In genomic region chr5:31680528-31680927, GRCh38 we compare ENCODE assay signal across 27 cellular contexts. TPM values are rescaled to one million over a fixed set of nuclear protein-coding genes. Genes with fewer than 3 reads are reported as not detected.
A peak's percentile ranks its signal among the peaks of the same experiment; 100 is the strongest.
DNase-seq lines count a peak whose midpoint lies in the region; ATAC-seq and TF ChIP-seq lines count a peak whose summit lies in the region.
"Had no signal": no experiment of that assay in that cellular context is flagged by ENCODE, and none has a peak within 500 bp of the region (broad histone marks: within the 10 kb centered on the region; RNA-seq: fewer than 3 reads in every experiment).

No MANE protein-coding gene starts in this region.

- TF ChIP-seq POLR2A in adrenal gland (IDR thresholded peaks at IDR 0.05) (no peak), heart left ventricle (IDR thresholded peaks at IDR 0.05) (no peak), ovary (IDR thresholded peaks at IDR 0.05) (no peak)

- H3K9me3 ChIP-seq in adrenal gland (replicated peaks in 1 of 3) (no peaks in the 10 kb centered on the region), heart left ventricle (no peaks in the 10 kb centered on the region), ovary (no peaks in the 10 kb centered on the region)
- H3K9me3 ChIP-seq: A549, SJCRH30, thoracic aorta, vagina had no signal

- H3K36me3 ChIP-seq in adrenal gland (replicated peaks in 1 of 2) (no peaks in the 10 kb centered on the region), heart left ventricle (no peaks in the 10 kb centered on the region), ovary (no peaks in the 10 kb centered on the region)
- H3K36me3 ChIP-seq: SJCRH30, thoracic aorta, vagina had no signal

- no peaks in the 10 kb centered on the region for H3K27me3 ChIP-seq in adrenal gland
- H3K27me3 ChIP-seq in heart left ventricle, result no peaks in the 10 kb centered on the region
- H3K27me3 ChIP-seq in ovary, result no peaks in the 10 kb centered on the region
- H3K27me3 ChIP-seq: dorsolateral prefrontal cortex, SJCRH30, vagina had no signal

- peaks cover 3 to 5% of the 10 kb centered on the region in 2 donors for H3K4me1 ChIP-seq in adrenal gland (replicated peaks in 1 of 2)
- peaks cover 0 to 45% (median 7%) of the 10 kb centered on the region in 12 donors for H3K4me1 ChIP-seq in heart left ventricle
- peaks cover 6% of the 10 kb centered on the region for H3K4me1 ChIP-seq in ovary (ENCODE audit: insufficient read depth)
- H3K4me1 ChIP-seq: A549, SJCRH30, vagina had no signal

- intact Hi-C loops in adrenal gland (cut with DNase I) (no loop called here), heart left ventricle (cut with DNase I) (loop anchor here in 1 of 10 donors (10.0 kb wide), 1 partner anchor 96 kb away; no protein-coding TSS in a partner anchor), ovary (cut with DNase I) (no loop called here)

- no peak for TF ChIP-seq EP300 in ovary (IDR thresholded peaks at IDR 0.05)

- TF ChIP-seq CTCF in adrenal gland (IDR thresholded peaks at IDR 0.05) (no peak), heart left ventricle (IDR thresholded peaks at IDR 0.05) (peak in 3 of 12 donors; percentile 2 to 16 (median 13)), ovary (IDR thresholded peaks at IDR 0.05) (no peak)

- DNase-seq in Ammon's horn (ENCODE audit: low spot score) (peak; percentile 39), adrenal gland (peak; percentile 39 to 86 (median 82)), heart left ventricle (peak; percentile 72 to 88 (median 80)), ovary (peak; percentile 19 to 66 (median 53)), COLO668 (lab: John Stamatoyannopoulos, UW; ENCODE audit: unreplicated experiment) (no peak), HCEC 1CT (no peak)
- DNase-seq: activated CD8-positive, alpha-beta T cell treated with anti-CD3 and anti-CD28 coated beads, Interleukin-2, amount 10 ng/mL, durations not matched to agents 7 days and 5 days; activated T-cell treated with anti-CD3 and anti-CD28 coated beads for 4 hours; cerebellar nuclear complex; DMS79; NCI-H1105; NCI-H2029 treated with DMSO at 0.1 percent for 48 hours; NCI-H226; nephron progenitor cell; SJCRH30; stimulated activated CD4-positive, alpha-beta T cell treated with anti-CD3 and anti-CD28 coated beads, Interleukin-15, amount 100 ng/mL, for 24 hours; stimulated activated naive CD4-positive, alpha-beta T cell treated with Interleukin-2 at 50 U/mL for 16 hours; T-helper 1 cell had no signal

- ATAC-seq in heart left ventricle, result peak; percentile 66 to 87 (median 78)
- ATAC-seq in GM19351 (IDR thresholded peaks at IDR 0.05; ENCODE audit: unreplicated experiment), result no peak
- ATAC-seq in GM21576 (IDR thresholded peaks at IDR 0.05; ENCODE audit: unreplicated experiment), result no peak
- ATAC-seq: A549; activated CD8-positive, alpha-beta T cell treated with anti-CD3 and anti-CD28 coated beads, Interleukin-2, amount 10 ng/mL, durations not matched to agents 7 days and 5 days; HCT116 had no signal

- H3K27ac ChIP-seq in adrenal gland (no peak overlapping the region), heart left ventricle (peak overlapping the region in 10 of 12 donors; percentile 24 to 75 (median 57)), ovary (no peak overlapping the region)
- H3K27ac ChIP-seq: A549, dorsolateral prefrontal cortex, SJCRH30, thoracic aorta, vagina had no signal

- H3K4me3 ChIP-seq in adrenal gland (no peak overlapping the region), heart left ventricle (no peak overlapping the region), ovary (no peak overlapping the region)
- H3K4me3 ChIP-seq: A549, dorsolateral prefrontal cortex, lung, SJCRH30, thoracic aorta, vagina had no signal

- WGBS in adrenal gland, 4 donors, result 46 to 61% (median 55%) methylated on average over 5 to 12 of the region's 12 CpGs
- WGBS in heart left ventricle, 4 donors, result 49 to 75% (median 51%) methylated on average over 12 of the region's 12 CpGs
- WGBS in ovary, 3 donors, result 13 to 51% (median 21%) methylated on average over 12 of the region's 12 CpGs

RNA-seq across cellular contexts. Expression of gene PDZD2, which starts 41.6 kb away (rescaled TPM):
- total RNA-seq in adrenal gland (10 to 100 TPM in 2 of 8 donors, 1 to 10 TPM in 6; 4.8 to 10.3 (median 8.4) TPM), heart left ventricle (100 to 1,000 TPM in 2 of 9 donors, 10 to 100 TPM in 7; 41.3 to 116 (median 82.9) TPM), ovary (10 to 100 TPM; 29.7 to 58.2 (median 40.3) TPM)
- polyA plus RNA-seq in adrenal gland (1 to 10 TPM; 2.2 to 4.3 (median 3.1) TPM), heart left ventricle (10 to 100 TPM; 28.3 to 28.6 TPM), ovary (10 to 100 TPM; 21.2 to 22.7 TPM)
- total RNA-seq: activated CD8-positive, alpha-beta T cell treated with anti-CD3 and anti-CD28 coated beads, Interleukin-2, amount 10 ng/mL, durations not matched to agents 7 days and 5 days; HT-29 had no signal

Comparison
In these comparisons a context has a peak if more than half of its experiments do, and no peak if none do; other contexts are left out.
1. DNase-seq: peak in Ammon's horn (single experiment), adrenal gland (7 of 7), heart left ventricle (5 of 5) and ovary (5 of 5); none in COLO668 (single experiment) and HCEC 1CT (single experiment).
2. H3K27ac ChIP-seq: peak in heart left ventricle (10 of 12); none in adrenal gland (0 of 5) and ovary (0 of 2).
3. ATAC-seq: peak in heart left ventricle (4 of 4); none in GM19351 (single experiment) and GM21576 (single experiment).